Comparison of ENCODE assay signal across 16 cellular contexts in the genomic region with DNA sequence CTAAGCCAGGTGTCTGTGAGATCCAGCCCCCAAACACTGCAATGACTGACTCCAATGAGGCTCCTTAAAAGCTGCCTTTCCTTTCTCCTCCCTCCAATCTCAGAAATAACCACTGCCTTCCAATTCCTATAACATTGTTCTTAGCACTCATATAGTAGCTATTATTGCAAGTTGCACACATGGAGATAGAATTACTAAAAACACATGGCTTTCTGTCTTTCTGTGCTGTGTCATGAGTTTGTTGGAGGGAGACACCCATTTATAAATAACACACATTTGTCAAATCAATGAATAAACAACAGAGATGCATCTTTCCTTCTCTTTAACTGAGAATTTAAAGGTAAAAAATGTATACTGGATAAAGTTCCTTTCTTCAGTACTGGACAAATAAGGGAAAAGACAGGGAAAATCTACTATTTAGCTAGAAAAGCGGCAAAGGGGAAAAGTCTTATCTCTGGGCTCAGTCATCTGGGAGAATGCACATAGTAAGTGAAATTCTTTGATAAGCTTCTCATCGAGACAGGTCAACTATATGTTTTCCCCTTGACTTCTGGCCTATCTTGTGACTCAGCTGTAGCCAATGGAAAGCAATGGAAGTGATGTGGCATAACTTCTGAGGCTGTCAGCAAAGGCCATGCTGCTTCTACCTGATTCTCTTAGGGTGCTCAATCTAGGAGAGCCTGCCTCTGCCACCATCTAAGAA.
"Had no signal": no experiment of that assay in that cellular context is flagged by ENCODE, and none has a peak within 500 bp of the region (broad histone marks: within the 10 kb centered on the region; RNA-seq: fewer than 3 reads in every experiment).

No MANE protein-coding gene starts in this region.

- FAIRE-seq: endothelial cell of umbilical vein had no signal

- H3K27me3 ChIP-seq: adrenal gland had no signal

- H3K4me1 ChIP-seq: adrenal gland, left ventricle myocardium inferior had no signal

- DNase-seq: activated CD4-positive, alpha-beta T cell treated with anti-CD3 and anti-CD28 coated beads, Interleukin-2, amount 50 U/mL, for 4 hours; activated CD4-positive, CD25-positive, alpha-beta regulatory T cell treated with anti-CD3 and anti-CD28 coated beads, Interleukin-2, amount 50 U/mL, for 72 hours; activated naive CD4-positive, alpha-beta T cell treated with anti-CD3 and anti-CD28 coated beads, Interleukin-2, amount 50 U/mL, for 16 hours; activated T-cell treated with anti-CD3 and anti-CD28 coated beads, Interleukin-2, amount 50 U/mL, for 1 hour; adrenal gland; central memory CD4-positive, alpha-beta T cell; effector CD8-positive, alpha-beta T cell; hippocampal formation; left ventricle myocardium inferior; natural killer cell; posterior cingulate gyrus; stimulated activated CD4-positive, alpha-beta T cell treated with anti-CD3 and anti-CD28 coated beads, Interleukin-2, amount 100 ng/mL, for 48 hours; T-helper 1 cell had no signal

- H3K9me3 ChIP-seq: adrenal gland, left ventricle myocardium inferior had no signal

- H3K27ac ChIP-seq: adrenal gland, coronary artery, left ventricle myocardium inferior had no signal

- H3K36me3 ChIP-seq: adrenal gland, left ventricle myocardium inferior had no signal

- ATAC-seq: natural killer cell; stimulated activated memory B cell treated with anti-CD40 and anti-IgM and Interleukin-4, amounts not matched to agents 10 μg/mL and 1 μg/mL and 100 μg/mL, for 72 hours had no signal

- H3K4me3 ChIP-seq: adrenal gland, coronary artery, left ventricle myocardium inferior had no signal
